In genomic region chr11:45860348-45860747, GRCh38 we compare ENCODE assay signal across 12 cellular contexts. TPM values are rescaled to one million over a fixed set of nuclear protein-coding genes. Genes with fewer than 3 reads are reported as not detected.
DNase-seq lines count a peak whose midpoint lies in the region; ATAC-seq and TF ChIP-seq lines count a peak whose summit lies in the region.
"Had no signal": no experiment of that assay in that cellular context is flagged by ENCODE, and none has a peak within 500 bp of the region (broad histone marks: within the 10 kb centered on the region; RNA-seq: fewer than 3 reads in every experiment).

No MANE protein-coding gene starts in this region.

- no peak overlapping the region for H3K4me3 ChIP-seq in coronary artery
- no peak overlapping the region for H3K4me3 ChIP-seq in muscle layer of duodenum (ENCODE audit: low read depth in 1 of 2, low read length in 2 of 2)
- no peak overlapping the region for H3K4me3 ChIP-seq in suprapubic skin
- no peak overlapping the region for H3K4me3 ChIP-seq in ovary
- H3K4me3 ChIP-seq in testis: no peak overlapping the region

- H3K27me3 ChIP-seq in muscle layer of duodenum (ENCODE audit: low read depth, low read length) (no peaks in the 10 kb centered on the region), suprapubic skin (no peaks in the 10 kb centered on the region), ovary (no peaks in the 10 kb centered on the region), testis (no peaks in the 10 kb centered on the region)

- H3K9me3 ChIP-seq in muscle layer of duodenum (ENCODE audit: control insufficient read depth in 1 of 2, low read length in 2 of 2): no peaks in the 10 kb centered on the region
- no peaks in the 10 kb centered on the region for H3K9me3 ChIP-seq in suprapubic skin
- H3K9me3 ChIP-seq in ovary: no peaks in the 10 kb centered on the region
- no peaks in the 10 kb centered on the region for H3K9me3 ChIP-seq in testis

- no peak for TF ChIP-seq POLR2A in suprapubic skin (IDR thresholded peaks at IDR 0.05)
- no peak for TF ChIP-seq POLR2A in ovary (IDR thresholded peaks at IDR 0.05)
- no peak for TF ChIP-seq POLR2A in testis (IDR thresholded peaks at IDR 0.05)

- intact Hi-C loops in ovary (cut with DNase I): no loop called here
- intact Hi-C loops in testis (cut with DNase I; ENCODE audit: low total_unique reads): no loop called here

- ATAC-seq in HG03469 (IDR thresholded peaks at IDR 0.05; ENCODE audit: unreplicated experiment): no peak

- H3K36me3 ChIP-seq in muscle layer of duodenum (ENCODE audit: control insufficient read depth in 1 of 2, insufficient read depth in 2 of 2, low read length in 2 of 2) (peaks cover 47 to 48% of the 10 kb centered on the region in 2 donors), suprapubic skin (peaks cover 65% of the 10 kb centered on the region), ovary (no peaks in the 10 kb centered on the region), testis (ENCODE audit: low read depth, missing control alignments) (no peaks in the 10 kb centered on the region)

- H3K27ac ChIP-seq in VCaP: peak overlapping the region; percentile 50
- H3K27ac ChIP-seq in coronary artery: peak overlapping the region; percentile 75 to 88
- peak overlapping the region; percentile 18 for H3K27ac ChIP-seq in muscle layer of duodenum (ENCODE audit: low read length)
- H3K27ac ChIP-seq in suprapubic skin: peak overlapping the region; percentile 90
- H3K27ac ChIP-seq in ovary: peak overlapping the region in 1 of 2 donors; percentile 60
- H3K27ac ChIP-seq in testis: peak overlapping the region in 1 of 2 donors; percentile 79

- no peak for TF ChIP-seq EP300 in suprapubic skin (IDR thresholded peaks at IDR 0.05)
- no peak for TF ChIP-seq EP300 in ovary (IDR thresholded peaks at IDR 0.05)

- 71% methylated on average over 5 of the region's 5 CpGs for WGBS in suprapubic skin
- 82 to 94% (median 85%) methylated on average over 5 of the region's 5 CpGs for WGBS in ovary, 3 donors
- WGBS in testis, 2 donors: 81 to 93% methylated on average over 5 of the region's 5 CpGs

- DNase-seq in coronary artery (ENCODE audit: low spot score): no peak
- no peak for DNase-seq in suprapubic skin (ENCODE audit: low spot score in 2 of 2)
- DNase-seq in kidney tubule cell (ENCODE audit: low spot score): no peak
- DNase-seq in ovary: no peak
- no peak for DNase-seq in testis
- DNase-seq: activated CD4-positive, alpha-beta T cell treated with anti-CD3 and anti-CD28 coated beads, Interleukin-2, amount 50 U/mL, for 48 hours; CD4-positive, alpha-beta T cell; glutamatergic neuron had no signal

- H3K4me1 ChIP-seq in muscle layer of duodenum (ENCODE audit: control insufficient read depth in 1 of 2, insufficient read depth in 2 of 2, low read length in 2 of 2) (peaks cover 27 to 60% of the 10 kb centered on the region in 2 donors), suprapubic skin (peaks cover 52% of the 10 kb centered on the region), ovary (ENCODE audit: insufficient read depth) (peaks cover 27% of the 10 kb centered on the region), testis (peaks cover 52% of the 10 kb centered on the region)

- TF ChIP-seq CTCF in VCaP (conservative IDR thresholded peaks at IDR 0.05) (no peak), coronary artery (IDR thresholded peaks at IDR 0.05) (no peak), suprapubic skin (IDR thresholded peaks at IDR 0.05) (no peak), ovary (IDR thresholded peaks at IDR 0.05) (no peak), testis (IDR thresholded peaks at IDR 0.05) (no peak)

RNA-seq across cellular contexts. Expression of gene CRY2, which starts 13.1 kb away (rescaled TPM):
- total RNA-seq in suprapubic skin (100 to 1,000 TPM in 1 of 4 donors, 10 to 100 TPM in 3; 86.1 to 141 (median 93.4) TPM), ovary (10 to 100 TPM; 44.8 to 94.2 (median 70.8) TPM), testis (100 to 1,000 TPM; 109 to 124 TPM)
- polyA plus RNA-seq in ovary (10 to 100 TPM; 37.2 to 38.0 TPM), testis (ENCODE audit: insufficient read depth, low read depth, low replicate concordance) (80.0 TPM)

RNA-seq across cellular contexts. Expression of gene MAPK8IP1, which starts 25.1 kb away (rescaled TPM):
- 1 to 10 TPM; 3.6 to 8.0 (median 4.5) TPM for total RNA-seq in suprapubic skin
- total RNA-seq in ovary: 10 to 100 TPM in 6 of 7 donors, 1 to 10 TPM in 1; 9.9 to 24.1 (median 15.2) TPM
- 1 to 10 TPM; 3.7 to 8.0 TPM for polyA plus RNA-seq in ovary
- total RNA-seq in testis: 10 to 100 TPM; 54.5 to 57.5 TPM
- polyA plus RNA-seq in testis (ENCODE audit: insufficient read depth, low read depth, low replicate concordance): 62.9 TPM

RNA-seq across cellular contexts. Expression of gene FREY1, which starts 46.7 kb away (rescaled TPM):
- 1 to 10 TPM in 3 of 4 donors, not detected in 1; 1.7 to 3.7 (median 1.7) TPM for total RNA-seq in suprapubic skin
- total RNA-seq in ovary: 1 to 10 TPM in 1 of 7 donors, under 1 TPM in 5, not detected in 1; 0.48 to 1.6 (median 0.67) TPM
- under 1 TPM in 1 of 2 donors, not detected in 1; 0.23 TPM for polyA plus RNA-seq in ovary
- total RNA-seq in testis: 10 to 100 TPM; 19.2 to 22.7 TPM
- 59.2 TPM for polyA plus RNA-seq in testis (ENCODE audit: insufficient read depth, low read depth, low replicate concordance)
- total RNA-seq: kidney epithelial cell had no signal

RNA-seq across cellular contexts. Expression of gene SLC35C1, which starts 55.4 kb away (rescaled TPM):
- total RNA-seq in suprapubic skin (10 to 100 TPM in 1 of 4 donors, 1 to 10 TPM in 3; 6.7 to 10.1 (median 8.8) TPM), ovary (10 to 100 TPM in 4 of 7 donors, 1 to 10 TPM in 3; 6.1 to 13.8 (median 10.7) TPM), testis (10 to 100 TPM; 12.9 to 15.7 TPM)
- polyA plus RNA-seq in ovary (1 to 10 TPM; 5.9 to 8.4 TPM), testis (ENCODE audit: insufficient read depth, low read depth, low replicate concordance) (10.4 TPM)

RNA-seq across cellular contexts. Expression of gene PEX16, which starts 57.3 kb away (rescaled TPM):
- total RNA-seq in suprapubic skin (10 to 100 TPM; 26.8 to 40.6 (median 35.3) TPM), ovary (10 to 100 TPM; 18.7 to 31.7 (median 26.5) TPM), testis (10 to 100 TPM; 40.2 to 42.0 TPM)
- polyA plus RNA-seq in ovary (10 to 100 TPM in 1 of 2 donors, 1 to 10 TPM in 1; 2.9 to 30.0 TPM), testis (ENCODE audit: insufficient read depth, low read depth, low replicate concordance) (41.4 TPM)

Comparison
In these comparisons a context has a peak if more than half of its experiments do, and no peak if none do; other contexts are left out.
1. RNA of gene FREY1, which starts 46.7 kb away (total RNA-seq): 19.2 to 22.7 TPM in testis; 1.7 to 3.7 TPM in suprapubic skin and 0.48 to 1.6 TPM in ovary; every median in the first group is over 4 times any median in the second.